Comparison of ENCODE assay signal across 9 cellular contexts in the genomic region with DNA sequence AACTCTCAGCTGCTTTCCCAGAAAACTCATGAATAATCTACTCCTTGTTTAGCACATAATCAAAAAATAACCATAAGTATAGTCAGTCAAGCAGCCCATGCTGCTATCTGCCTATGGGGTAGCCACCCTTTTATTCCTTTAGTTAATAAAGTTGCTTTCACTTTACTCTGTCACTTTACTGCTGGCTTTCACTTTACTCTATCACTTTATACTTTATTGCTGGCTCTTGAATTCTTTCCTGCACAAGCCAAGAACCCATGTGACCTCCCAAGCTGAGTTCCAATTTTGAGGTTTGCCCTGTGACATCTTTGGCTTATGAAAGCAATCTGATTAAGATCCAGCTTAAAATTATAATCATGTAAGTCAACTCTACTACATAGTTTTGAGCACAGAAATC.
DNase-seq lines count a peak whose midpoint lies in the region; ATAC-seq and TF ChIP-seq lines count a peak whose summit lies in the region.
"Had no signal": no experiment of that assay in that cellular context is flagged by ENCODE, and none has a peak within 500 bp of the region (broad histone marks: within the 10 kb centered on the region; RNA-seq: fewer than 3 reads in every experiment).

No MANE protein-coding gene starts in this region.

- H2AK5ac ChIP-seq in H9 (ENCODE audit: insufficient read length, low read length), result no peak overlapping the region

- H3K4me3 Mint-ChIP-seq in T-cell (peak overlapping the region; percentile 18 to 57 (median 44)), immature natural killer cell (peak overlapping the region in 4 of 5 donors; percentile 42 to 82 (median 62)), H9 (no peak overlapping the region)
- H3K4me3 Mint-ChIP-seq: nephron had no signal

- no peak for TF ChIP-seq POLR2A in Peyer's patch (IDR thresholded peaks at IDR 0.05)

- peak overlapping the region in 2 of 4 donors; percentile 1 to 27 for H3K4me3 ChIP-seq in Peyer's patch

- no peaks in the 10 kb centered on the region; the same call in 1 of the 2 replicates for H3K4me1 ChIP-seq in H9 (ENCODE audit: insufficient read depth, low read length)
- peaks cover 0 to 14% (median 0%) of the 10 kb centered on the region in 4 donors for H3K4me1 ChIP-seq in Peyer's patch

- H3K79me2 ChIP-seq in H9 (ENCODE audit: insufficient read depth, low read length), result no peaks in the 10 kb centered on the region

- no peak overlapping the region for H3K18ac ChIP-seq in H9 (ENCODE audit: insufficient read length, low read depth, low read length)

- no peak overlapping the region for H2BK120ac ChIP-seq in H9 (ENCODE audit: low read depth, low read length, poor library complexity, severe bottlenecking)

- H2BK15ac ChIP-seq in H9 (ENCODE audit: low read depth, low read length), result no peak overlapping the region

- H2BK12ac ChIP-seq in H9 (ENCODE audit: insufficient read length, low read depth, low read length), result no peak overlapping the region

- no peak overlapping the region for H3K56ac ChIP-seq in H9 (ENCODE audit: insufficient read length, low read depth, low read length)

- no peaks in the 10 kb centered on the region for H3K79me1 ChIP-seq in H9 (ENCODE audit: insufficient read depth, low read depth, low read length, poor library complexity, severe bottlenecking)

- H2BK5ac ChIP-seq in H9 (ENCODE audit: insufficient read length, low read length), result no peak overlapping the region

- H4K5ac ChIP-seq in H9 (ENCODE audit: insufficient read length, low read depth, low read length), result no peak overlapping the region

- H3K36me3 ChIP-seq in Peyer's patch, result no peaks in the 10 kb centered on the region

- ATAC-seq in GM21515 (IDR thresholded peaks at IDR 0.05; ENCODE audit: unreplicated experiment) (peak; percentile 42), T-cell (replicated peaks in 1 of 4) (peak; percentile 48 to 62 (median 52))

- H3K23ac ChIP-seq in H9 (ENCODE audit: insufficient read length, low read depth, low read length), result no peak overlapping the region

- no peaks in the 10 kb centered on the region for H3K36me3 Mint-ChIP-seq in T-cell
- no peaks in the 10 kb centered on the region for H3K36me3 Mint-ChIP-seq in immature natural killer cell
- H3K36me3 Mint-ChIP-seq in H9 (ENCODE audit: insufficient read depth in 1 of 3, low read depth in 3 of 3), result peaks cover 6 to 7% (median 6%) of the 10 kb centered on the region in 3 experiments

- no peak overlapping the region for H2AFZ ChIP-seq in H9 (ENCODE audit: low read length)

- no peak overlapping the region for H2BK20ac ChIP-seq in H9 (ENCODE audit: low read depth, low read length, poor library complexity, severe bottlenecking)

- H3K14ac ChIP-seq in H9 (ENCODE audit: insufficient read depth, low read length), result no peak overlapping the region

- peaks cover 0 to 3% of the 10 kb centered on the region in 2 donors for H3K27me3 Mint-ChIP-seq in T-cell
- H3K27me3 Mint-ChIP-seq in immature natural killer cell (ENCODE audit: low read depth in 3 of 3), result peaks cover 0 to 1% (median 0%) of the 10 kb centered on the region in 3 donors
- H3K27me3 Mint-ChIP-seq in H9 (ENCODE audit: low read depth), result peaks cover 3% of the 10 kb centered on the region

- CTCF ChIA-PET in T-cell (lab: Charles Lee), result interaction anchor here (0.6 to 1.3 kb wide), 2 partner anchors 11 to 13 kb away, joined by 3 read pairs; no protein-coding TSS in a partner anchor

- DNase-seq in AG08396 (ENCODE audit: low spot score) (peak; percentile 8), T-cell (no peak), immature natural killer cell (peak in 2 of 3 donors; percentile 21 to 28), H9 (no peak), AML-193 (lab: John Stamatoyannopoulos, UW) (no peak), Peyer's patch (no peak), kidney glomerular epithelial cell (lab: John Stamatoyannopoulos, UW) (no peak)

- H3K4ac ChIP-seq in H9 (ENCODE audit: low read depth, low read length), result no peak overlapping the region

- no peak overlapping the region for H4K8ac ChIP-seq in H9 (replicated peaks; ENCODE audit: insufficient read length, low read depth, low read length)

- TF ChIP-seq CTCF in H9 (conservative IDR thresholded peaks at IDR 0.05), result no peak
- no peak for TF ChIP-seq CTCF in Peyer's patch (IDR thresholded peaks at IDR 0.05)

- no peaks in the 10 kb centered on the region for H3K23me2 ChIP-seq in H9 (ENCODE audit: insufficient read length, low read depth, low read length, poor library complexity, severe bottlenecking)

- H4K91ac ChIP-seq in H9 (ENCODE audit: insufficient read length, low read depth, low read length), result no peak overlapping the region

- H3K9ac ChIP-seq in H9 (ENCODE audit: extremely low read depth, insufficient read length, low read length), result no peak overlapping the region

- no peaks in the 10 kb centered on the region for H4K20me1 ChIP-seq in H9 (ENCODE audit: control insufficient read depth, insufficient read depth, insufficient read length)

- H3K9me3 Mint-ChIP-seq in T-cell (no peaks in the 10 kb centered on the region), immature natural killer cell (peaks cover 0 to 2% (median under 1%) of the 10 kb centered on the region in 6 donors), H9 (peaks cover 11 to 13% of the 10 kb centered on the region in 2 experiments)

- no peak overlapping the region for H3T11ph ChIP-seq in H9 (ENCODE audit: low read length)

- no peak overlapping the region for H3K27ac ChIP-seq in H9 (ENCODE audit: insufficient read length, low read depth, low read length)
- peak overlapping the region in 2 of 4 donors; percentile 1 to 56 for H3K27ac ChIP-seq in Peyer's patch

- H3K4me1 Mint-ChIP-seq in T-cell (peaks cover 29 to 39% (median 34%) of the 10 kb centered on the region in 3 donors), immature natural killer cell (peaks cover 15 to 34% of the 10 kb centered on the region in 2 donors), H9 (peaks cover 0 to 3% of the 10 kb centered on the region in 2 experiments; a peak in 1 of 4 replicates)

- H3K27me3 ChIP-seq in H9 (ENCODE audit: insufficient read depth, low read length) (no peaks in the 10 kb centered on the region), Peyer's patch (no peaks in the 10 kb centered on the region)

- H3K27ac Mint-ChIP-seq in T-cell, result peak overlapping the region; percentile 74 to 82
- H3K27ac Mint-ChIP-seq in immature natural killer cell, result peak overlapping the region in 4 of 6 donors; percentile 73 to 87 (median 75)
- H3K27ac Mint-ChIP-seq in H9, result no peak overlapping the region
- H3K27ac Mint-ChIP-seq: nephron had no signal

- H3K9me3 ChIP-seq in H9 (ENCODE audit: control insufficient read depth, low read depth, low read length) (peaks cover 4% of the 10 kb centered on the region), Peyer's patch (no peaks in the 10 kb centered on the region)

- H3K4me2 ChIP-seq in H9 (ENCODE audit: insufficient read depth, insufficient read length, low read length), result no peak overlapping the region

- POLR2A ChIA-PET in T-cell (lab: Charles Lee), result no interaction called here

Comparison
In these comparisons a context has a peak if more than half of its experiments do, and no peak if none do; other contexts are left out.
1. DNase-seq: peak in AG08396 (single experiment) and immature natural killer cell (2 of 3); none in T-cell (0 of 34), H9 (single experiment), AML-193 (0 of 2), Peyer's patch (0 of 3) and kidney glomerular epithelial cell (single experiment).
2. H3K27ac Mint-ChIP-seq: peak in T-cell (2 of 2) and immature natural killer cell (4 of 6); none in H9 (0 of 3).
3. H3K4me3 Mint-ChIP-seq: peak in T-cell (3 of 3) and immature natural killer cell (4 of 5); none in H9 (0 of 2).